8 cellular contexts compared by ENCODE assay signal in genomic region chr2:173964565-173965371, GRCh38. TPM values are rescaled to one million over a fixed set of nuclear protein-coding genes. Genes with fewer than 3 reads are reported as not detected.
DNase-seq lines count a peak whose midpoint lies in the region; ATAC-seq and TF ChIP-seq lines count a peak whose summit lies in the region.

No MANE protein-coding gene starts in this region.

- no peaks in the 10 kb centered on the region for H3K9me3 Mint-ChIP-seq in activated CD8-positive, alpha-beta T cell treated with anti-CD3 and anti-CD28 coated beads for 36 hours

- peaks cover 44% of the 10 kb centered on the region for H3K4me1 ChIP-seq in lower lobe of right lung

- H3K9me3 ChIP-seq in lower lobe of right lung: no peaks in the 10 kb centered on the region

- H3K36me3 ChIP-seq in lower lobe of right lung: no peaks in the 10 kb centered on the region

- DNase-seq in 8988T: peak; percentile 66
- peak; percentile 79 for DNase-seq in NCI-H774 (lab: John Stamatoyannopoulos, UW)
- DNase-seq in activated CD8-positive, alpha-beta T cell treated with anti-CD3 and anti-CD28 coated beads for 36 hours: peak; percentile 86
- peak; percentile 89 for DNase-seq in ecto neural progenitor cell (ENCODE audit: low spot score)
- peak; percentile 92 for DNase-seq in lower lobe of right lung
- peak; percentile 72 to 79 (median 78) for DNase-seq in stimulated activated CD4-positive, alpha-beta T cell treated with anti-CD3 and anti-CD28 coated beads, TNF-alpha, amount 100 ng/mL, for 4 hours (ENCODE audit: low read depth in 3 of 3)

- H3K4me1 Mint-ChIP-seq in activated CD8-positive, alpha-beta T cell treated with anti-CD3 and anti-CD28 coated beads for 36 hours (ENCODE audit: low read depth): peaks cover 31% of the 10 kb centered on the region

- peak overlapping the region; percentile 95 for H3K27ac Mint-ChIP-seq in activated CD8-positive, alpha-beta T cell treated with anti-CD3 and anti-CD28 coated beads for 36 hours

- CTCF ChIA-PET in activated CD8-positive, alpha-beta T cell treated with anti-CD3 and anti-CD28 coated beads for 36 hours (lab: Charles Lee): no interaction called here

- H3K27me3 Mint-ChIP-seq in activated CD8-positive, alpha-beta T cell treated with anti-CD3 and anti-CD28 coated beads for 36 hours: no peaks in the 10 kb centered on the region

- peak overlapping the region; percentile 100 for H3K27ac ChIP-seq in lower lobe of right lung

- H3K4me3 ChIP-seq in lower lobe of right lung: peak overlapping the region; percentile 97

- no peaks in the 10 kb centered on the region for H3K27me3 ChIP-seq in lower lobe of right lung (ENCODE audit: low read depth)

- intact Hi-C loops in activated CD8-positive, alpha-beta T cell treated with anti-CD3 and anti-CD28 coated beads for 36 hours (cut with micrococcal nuclease): loop anchor here (5.0 to 10.0 kb wide), 2 partner anchors 73 to 380 kb away; no protein-coding TSS in a partner anchor
- intact Hi-C loops in lower lobe of right lung (cut with DNase I): no loop called here

- POLR2A ChIA-PET in activated CD8-positive, alpha-beta T cell treated with anti-CD3 and anti-CD28 coated beads for 36 hours (lab: Charles Lee): interaction anchor here (0.6 to 1.0 kb wide), 3 partner anchors 15 to 38 kb away, joined by 3 to 5 read pairs (median 3); no protein-coding TSS in a partner anchor

- no peak for TF ChIP-seq CTCF in activated CD8-positive, alpha-beta T cell treated with anti-CD3 and anti-CD28 coated beads for 36 hours (IDR thresholded peaks at IDR 0.05)
- TF ChIP-seq CTCF in lower lobe of right lung (IDR thresholded peaks at IDR 0.05): no peak

- peak overlapping the region; percentile 88 for H3K4me3 Mint-ChIP-seq in activated CD8-positive, alpha-beta T cell treated with anti-CD3 and anti-CD28 coated beads for 36 hours

- ATAC-seq in GM18508 (IDR thresholded peaks at IDR 0.05; ENCODE audit: insufficient read depth, unreplicated experiment) (peak; percentile 5), HG03139 (IDR thresholded peaks at IDR 0.05; ENCODE audit: unreplicated experiment) (peak; percentile 17), lower lobe of right lung (peak; percentile 87 to 91)
- ATAC-seq in activated CD8-positive, alpha-beta T cell treated with anti-CD3 and anti-CD28 coated beads for 36 hours: peak; percentile 41

- peaks cover 33% of the 10 kb centered on the region for H3K36me3 Mint-ChIP-seq in activated CD8-positive, alpha-beta T cell treated with anti-CD3 and anti-CD28 coated beads for 36 hours (ENCODE audit: low read depth)

RNA-seq across cellular contexts. Expression of gene SP3, which starts 0.4 kb away (rescaled TPM):
- 10 to 100 TPM; 80.5 to 84.0 TPM for total RNA-seq in activated CD8-positive, alpha-beta T cell treated with anti-CD3 and anti-CD28 coated beads for 36 hours
- 77.0 TPM for total RNA-seq in lower lobe of right lung

Comparison
In these comparisons a context has a peak if more than half of its experiments do, and no peak if none do; other contexts are left out.
1. Peak in every context shown above with its lines: DNase-seq, ATAC-seq, H3K4me3 ChIP-seq and H3K27ac ChIP-seq.
2. ATAC-seq: peak in every context shown above with its lines; median percentile 89 in lower lobe of right lung; 41 in activated CD8-positive, alpha-beta T cell treated with anti-CD3 and anti-CD28 coated beads for 36 hours; 17 in HG03139; 5 in GM18508.